ENCODE assay signal across 22 cellular contexts in the genomic region with DNA sequence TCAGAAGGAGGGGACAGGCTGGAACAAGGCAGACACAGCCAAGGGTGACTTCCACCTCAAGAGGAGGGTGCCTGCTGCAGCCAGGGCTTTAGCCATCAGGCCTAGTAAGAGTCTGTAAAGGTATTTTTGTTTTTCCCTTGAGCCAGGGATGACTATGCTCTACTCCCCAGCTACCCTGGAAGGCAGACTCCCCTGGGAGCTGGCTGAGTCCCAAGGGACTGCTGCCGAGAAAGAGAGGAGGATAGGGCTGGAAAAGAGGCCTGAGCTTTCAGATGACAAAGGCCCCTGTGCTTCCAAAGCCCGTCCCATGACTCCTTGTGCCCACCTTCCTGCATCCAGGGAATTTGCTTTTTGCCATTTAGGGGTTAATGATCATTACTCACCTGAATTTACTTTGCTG.
"Had no signal": no experiment of that assay in that cellular context is flagged by ENCODE, and none has a peak within 500 bp of the region (broad histone marks: within the 10 kb centered on the region; RNA-seq: fewer than 3 reads in every experiment).

No MANE protein-coding gene starts in this region.

- DNase-seq: activated CD4-positive, alpha-beta memory T cell treated with anti-CD3 and anti-CD28 coated beads, Interleukin-2, amount 10 ng/mL, durations not matched to agents 7 days and 5 days; activated CD4-positive, alpha-beta T cell treated with anti-CD3 and anti-CD28 coated beads for 1 hour; activated CD4-positive, alpha-beta T cell treated with anti-CD3 and anti-CD28 coated beads for 4 hours; activated CD4-positive, alpha-beta T cell treated with anti-CD3 and anti-CD28 coated beads, Interleukin-2, amount 10 ng/mL, durations not matched to agents 7 days and 5 days; activated CD4-positive, alpha-beta T cell treated with anti-CD3 and anti-CD28 coated beads, Interleukin-2, amount 50 U/mL, for 4 hours; activated effector memory CD4-positive, alpha-beta T cell treated with Interleukin-2 at 50 U/mL for 16 hours; activated gamma-delta T cell treated with Interleukin-2 at 50 U/mL for 16 hours; activated naive CD4-positive, alpha-beta T cell treated with anti-CD3 and anti-CD28 coated beads, Interleukin-2, amount 50 U/mL, for 16 hours; activated naive CD4-positive, alpha-beta T cell treated with Interleukin-2 at 50 U/mL for 16 hours; activated T-cell treated with anti-CD3 and anti-CD28 coated beads, Interleukin-2, amount 50 U/mL, for 4 hours; amniotic stem cell; anterior cingulate cortex; brain microvascular endothelial cell; effector memory CD4-positive, alpha-beta T cell; endodermal cell; foreskin fibroblast; head of caudate nucleus; T-helper 2 cell had no signal

- H3K27me3 ChIP-seq: brain microvascular endothelial cell had no signal

- ATAC-seq: activated T-cell treated with anti-CD3 and anti-CD28 coated beads, Interleukin-2, amount 50 U/mL, for 4 hours; activated T-helper 17 cell treated with anti-CD3 and anti-CD28 coated beads, Interleukin-2, amount 50 U/mL, for 72 hours; esophagus mucosa; WTC11 had no signal

- H3K4me3 ChIP-seq: coronary artery had no signal

- H3K27ac ChIP-seq: brain microvascular endothelial cell, coronary artery had no signal
